14 cellular contexts compared by ENCODE assay signal in genomic region chr5:43563321-43563720, GRCh38.
"Had no signal": no experiment of that assay in that cellular context is flagged by ENCODE, and none has a peak within 500 bp of the region (broad histone marks: within the 10 kb centered on the region; RNA-seq: fewer than 3 reads in every experiment).

No MANE protein-coding gene starts in this region.

- H3K4me1 ChIP-seq: upper lobe of left lung had no signal

- H3K4me3 ChIP-seq: SJSA1, skin epidermis, upper lobe of left lung had no signal

- H3K9me3 ChIP-seq: SJSA1, upper lobe of left lung had no signal

- H3K27me3 ChIP-seq: SJSA1, upper lobe of left lung had no signal

- ATAC-seq: activated CD8-positive, alpha-beta T cell treated with anti-CD3 and anti-CD28 coated beads for 36 hours; activated T-cell treated with anti-CD3 and anti-CD28 coated beads, Interleukin-2, amount 50 U/mL, for 72 hours had no signal

- H3K27ac ChIP-seq: SJSA1, skin epidermis, upper lobe of left lung had no signal

- H3K36me3 ChIP-seq: SJSA1, upper lobe of left lung had no signal

- DNase-seq: activated CD4-positive, alpha-beta T cell treated with anti-CD3 and anti-CD28 coated beads for 1 hour; activated CD8-positive, alpha-beta memory T cell treated with anti-CD3 and anti-CD28 coated beads, Interleukin-2, amount 50 U/mL, for 4 hours; activated CD8-positive, alpha-beta T cell treated with anti-CD3 and anti-CD28 coated beads for 36 hours; activated naive CD8-positive, alpha-beta T cell treated with anti-CD3 and anti-CD28 coated beads, Interleukin-2, amount 10 ng/mL, durations not matched to agents 7 days and 5 days; activated T-cell treated with anti-CD3 and anti-CD28 coated beads, Interleukin-2, amount 50 U/mL, for 72 hours; caudate nucleus; cortex of kidney; effector CD8-positive, alpha-beta T cell; mesendoderm; nephron progenitor cell; T-helper 9 cell had no signal
